22 cellular contexts compared by ENCODE assay signal in the genomic region with DNA sequence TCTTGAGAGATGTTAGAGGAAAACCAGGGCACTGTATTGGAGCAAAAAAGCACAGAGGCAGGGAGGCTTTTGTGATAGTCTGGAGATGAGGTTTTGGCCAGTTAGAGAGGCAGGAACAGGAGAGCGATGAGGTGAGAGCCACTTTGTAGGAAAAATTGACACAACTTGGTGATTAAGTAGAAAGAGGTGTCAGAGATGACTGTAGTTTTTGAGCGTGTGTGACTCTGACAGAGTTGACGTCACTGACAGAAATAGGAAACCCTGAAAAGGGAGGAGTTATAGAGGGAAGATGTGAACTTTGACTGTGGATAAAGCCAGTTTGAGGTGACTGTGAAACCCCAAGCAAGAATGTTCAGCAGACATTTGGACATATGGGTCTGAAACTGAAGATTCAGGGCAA. TPM values are rescaled to one million over a fixed set of nuclear protein-coding genes. Genes with fewer than 3 reads are reported as not detected.
A peak's percentile ranks its signal among the peaks of the same experiment; 100 is the strongest.
DNase-seq lines count a peak whose midpoint lies in the region; ATAC-seq, FAIRE-seq and TF ChIP-seq lines count a peak whose summit lies in the region.
"Had no signal": no experiment of that assay in that cellular context is flagged by ENCODE, and none has a peak within 500 bp of the region (broad histone marks: within the 10 kb centered on the region; RNA-seq: fewer than 3 reads in every experiment).

No MANE protein-coding gene starts in this region.

- no peaks in the 10 kb centered on the region for H3K27me3 Mint-ChIP-seq in stimulated activated naive CD8-positive, alpha-beta T cell treated with anti-CD3 and anti-CD28 coated beads, Interleukin-15, amount 100 ng/mL, for 72 hours
- H3K27me3 Mint-ChIP-seq: T-helper 17 cell had no signal

- peak; percentile 46 for DNase-seq in activated CD4-positive, alpha-beta T cell treated with anti-CD3 and anti-CD28 coated beads for 48 hours
- no peak for DNase-seq in activated CD4-positive, alpha-beta T cell treated with anti-CD3 and anti-CD28 coated beads, Interleukin-2, amount 50 U/mL, for 1 hour
- DNase-seq in stimulated activated CD4-positive, alpha-beta T cell treated with anti-CD3 and anti-CD28 coated beads, Interleukin-1b, Interleukin-23, amount 100 ng/mL, for 48 hours = peak; percentile 57
- no peak for DNase-seq in stimulated activated CD4-positive, alpha-beta T cell treated with anti-CD3 and anti-CD28 coated beads, Interleukin-12 subunit alpha, Interleukin-12 subunit beta, amount 100 ng/mL, for 4 hours
- DNase-seq in bronchial epithelial cell (ENCODE audit: low read depth) (no peak), ecto neural progenitor cell (ENCODE audit: low spot score) (no peak)
- DNase-seq in stimulated activated naive CD8-positive, alpha-beta T cell treated with anti-CD3 and anti-CD28 coated beads, Interleukin-15, amount 100 ng/mL, for 72 hours = peak in 1 of 2 donors; percentile 44
- DNase-seq in effector CD8-positive, alpha-beta T cell (lab: John Stamatoyannopoulos, UW) = no peak
- DNase-seq: AML-193; DMS79; effector memory CD4-positive, alpha-beta T cell; foreskin melanocyte; hypothalamus; NCI-H1694; NCI-H2171; NCI-H526; RPMI8226; small intestine; T-helper 17 cell; upper lobe of right lung had no signal

- H3K4me3 Mint-ChIP-seq in stimulated activated naive CD8-positive, alpha-beta T cell treated with anti-CD3 and anti-CD28 coated beads, Interleukin-15, amount 100 ng/mL, for 72 hours = no peak overlapping the region
- H3K4me3 Mint-ChIP-seq: T-helper 17 cell had no signal

- no peak overlapping the region for H3K27ac Mint-ChIP-seq in stimulated activated naive CD8-positive, alpha-beta T cell treated with anti-CD3 and anti-CD28 coated beads, Interleukin-15, amount 100 ng/mL, for 72 hours
- H3K27ac Mint-ChIP-seq: T-helper 17 cell had no signal

- H3K4me3 ChIP-seq in bronchial epithelial cell (ENCODE audit: low read depth, low read length) = no peak overlapping the region
- H3K4me3 ChIP-seq: lung, upper lobe of right lung had no signal

- peak; percentile 97 for ATAC-seq in stimulated activated naive CD8-positive, alpha-beta T cell treated with anti-CD3 and anti-CD28 coated beads, Interleukin-15, amount 100 ng/mL, for 72 hours
- ATAC-seq: T-helper 17 cell, upper lobe of right lung had no signal

- TF ChIP-seq CTCF in bronchial epithelial cell (IDR thresholded peaks at IDR 0.05; ENCODE audit: insufficient read depth, low read length, severe bottlenecking) = no peak

- H3K27me3 ChIP-seq in bronchial epithelial cell (ENCODE audit: control insufficient read depth, insufficient read depth, low read length) = no peaks in the 10 kb centered on the region
- H3K27me3 ChIP-seq: upper lobe of right lung had no signal

- peaks cover 1% of the 10 kb centered on the region for H3K4me1 Mint-ChIP-seq in stimulated activated naive CD8-positive, alpha-beta T cell treated with anti-CD3 and anti-CD28 coated beads, Interleukin-15, amount 100 ng/mL, for 72 hours

- H3K9me3 Mint-ChIP-seq in stimulated activated naive CD8-positive, alpha-beta T cell treated with anti-CD3 and anti-CD28 coated beads, Interleukin-15, amount 100 ng/mL, for 72 hours = no peaks in the 10 kb centered on the region

- H3K36me3 ChIP-seq in bronchial epithelial cell (ENCODE audit: control insufficient read depth, insufficient read depth, low read length) = peaks cover 33% of the 10 kb centered on the region

- peak; percentile 52 for FAIRE-seq in bronchial epithelial cell (lab: Jason Lieb, UNC)
- FAIRE-seq: islet of Langerhans, small intestine had no signal

RNA-seq across cellular contexts. Expression of a gene that starts 15.7 kb away (rescaled TPM):
- total RNA-seq in bronchial epithelial cell = 19.2 and 25.5 TPM in 2 replicates

RNA-seq across cellular contexts. Expression of a gene that starts 41.2 kb away (rescaled TPM):
- total RNA-seq in bronchial epithelial cell = 173 and 182 TPM in 2 replicates

RNA-seq across cellular contexts. Expression of a gene that starts 41.5 kb away (rescaled TPM):
- total RNA-seq in bronchial epithelial cell = 56.5 and 68.7 TPM in 2 replicates

Comparison
In these comparisons a context has a peak if more than half of its experiments do, and no peak if none do; other contexts are left out.
1. DNase-seq: peak in activated CD4-positive, alpha-beta T cell treated with anti-CD3 and anti-CD28 coated beads for 48 hours (single experiment) and stimulated activated CD4-positive, alpha-beta T cell treated with anti-CD3 and anti-CD28 coated beads, Interleukin-1b, Interleukin-23, amount 100 ng/mL, for 48 hours (single experiment); none in activated CD4-positive, alpha-beta T cell treated with anti-CD3 and anti-CD28 coated beads, Interleukin-2, amount 50 U/mL, for 1 hour (single experiment), stimulated activated CD4-positive, alpha-beta T cell treated with anti-CD3 and anti-CD28 coated beads, Interleukin-12 subunit alpha, Interleukin-12 subunit beta, amount 100 ng/mL, for 4 hours (single experiment), bronchial epithelial cell (single experiment), effector CD8-positive, alpha-beta T cell (single experiment) and ecto neural progenitor cell (single experiment).